1 cellular context compared by ENCODE assay signal in genomic region chr1:204376919-204377799, GRCh38.
A peak's percentile ranks its signal among the peaks of the same experiment; 100 is the strongest.
TF ChIP-seq lines count a peak whose summit lies in the region.

No MANE protein-coding gene starts in this region.

TF ChIP-seq in HepG2, 621 proteins besides CTCF, POLR2A, EP300 and RAD21 (continued from another document and continues in another):
- TF ChIP-seq RELA (CRISPR knock-in tag; IDR thresholded peaks at IDR 0.05) (no peak), TOE1 (CRISPR knock-in tag; IDR thresholded peaks at IDR 0.05) (no peak), ZNF549 (CRISPR knock-in tag; IDR thresholded peaks at IDR 0.05) (no peak), IRX3 (CRISPR knock-in tag; IDR thresholded peaks at IDR 0.05; ENCODE audit: borderline replicate concordance, low read depth) (no peak), ERF (CRISPR knock-in tag; IDR thresholded peaks at IDR 0.05) (no peak), RERE (CRISPR knock-in tag; IDR thresholded peaks at IDR 0.05; ENCODE audit: low read depth) (no peak), ASH2L (IDR thresholded peaks at IDR 0.05; ENCODE audit: insufficient read length, low read depth, low read length) (peak; percentile 12), ZNF619 (CRISPR knock-in tag; IDR thresholded peaks at IDR 0.05) (0 out of 2 replicates have a peak, but pooled peaks have one; percentile 27), JUN (CRISPR knock-in tag; IDR thresholded peaks at IDR 0.05) (0 out of 2 replicates have a peak, but pooled peaks have one; percentile 29), ZNF547 (CRISPR knock-in tag; IDR thresholded peaks at IDR 0.05) (no peak), ZSCAN25 (CRISPR knock-in tag; IDR thresholded peaks at IDR 0.05) (no peak), KDM2A (CRISPR knock-in tag; IDR thresholded peaks at IDR 0.05; ENCODE audit: borderline replicate concordance, low read depth) (peak; percentile 35; the same call in 1 of the 2 replicates), EED (CRISPR knock-in tag; IDR thresholded peaks at IDR 0.05) (0 out of 2 replicates have a peak, but pooled peaks have one; percentile 54), UBTF (CRISPR knock-in tag; IDR thresholded peaks at IDR 0.05) (no peak), ZFP36L1 (CRISPR knock-in tag; IDR thresholded peaks at IDR 0.05) (0 out of 2 replicates have a peak, but pooled peaks have one; percentile 39), HMG20B (CRISPR knock-in tag; conservative IDR thresholded peaks at IDR 0.05) (no peak), TRAFD1 (CRISPR knock-in tag; IDR thresholded peaks at IDR 0.05; ENCODE audit: borderline replicate concordance) (no peak), SIX4 (CRISPR knock-in tag; IDR thresholded peaks at IDR 0.05) (no peak), NR2C2 (CRISPR knock-in tag; IDR thresholded peaks at IDR 0.05; ENCODE audit: borderline replicate concordance) (no peak), ZNF589 (CRISPR knock-in tag; conservative IDR thresholded peaks at IDR 0.05) (no peak), ZNF382 (CRISPR knock-in tag; IDR thresholded peaks at IDR 0.05; ENCODE audit: borderline replicate concordance) (no peak), FOSL2 (CRISPR knock-in tag; IDR thresholded peaks at IDR 0.05) (peak; percentile 73), CBX1 (IDR thresholded peaks at IDR 0.05; ENCODE audit: low read depth) (no peak), HMGA1 (CRISPR knock-in tag; conservative IDR thresholded peaks at IDR 0.05) (no peak), SAFB2 (CRISPR knock-in tag; IDR thresholded peaks at IDR 0.05; ENCODE audit: borderline replicate concordance, low read depth) (no peak), IRF2 (CRISPR knock-in tag; IDR thresholded peaks at IDR 0.05) (no peak), NFE2 (CRISPR knock-in tag; IDR thresholded peaks at IDR 0.05) (no peak), ZNF550 (CRISPR knock-in tag; IDR thresholded peaks at IDR 0.05; ENCODE audit: borderline replicate concordance) (no peak), NCOA5 (CRISPR knock-in tag; IDR thresholded peaks at IDR 0.05) (no peak), GFI1 (CRISPR knock-in tag; IDR thresholded peaks at IDR 0.05; ENCODE audit: borderline replicate concordance) (0 out of 2 replicates have a peak, but pooled peaks have one; percentile 16), RFXANK (CRISPR knock-in tag; IDR thresholded peaks at IDR 0.05) (no peak), ZNF724P (CRISPR knock-in tag; IDR thresholded peaks at IDR 0.05; ENCODE audit: borderline replicate concordance) (peak; percentile 77), ARID5B (CRISPR knock-in tag; IDR thresholded peaks at IDR 0.05) (peak; percentile 52; the same call in 1 of the 2 replicates), ZFX (CRISPR knock-in tag; IDR thresholded peaks at IDR 0.05; ENCODE audit: low read depth) (peak; percentile 14), HNRNPL (IDR thresholded peaks at IDR 0.05; ENCODE audit: low read depth, low read length) (peak; percentile 75), ZBTB38 (CRISPR knock-in tag; IDR thresholded peaks at IDR 0.05) (0 out of 2 replicates have a peak, but pooled peaks have one; percentile 18), SIN3A (IDR thresholded peaks at IDR 0.05; ENCODE audit: borderline replicate concordance, low read depth, low read length) (0 out of 2 replicates have a peak, but pooled peaks have one; percentile 59), CREB1 (IDR thresholded peaks at IDR 0.05) (no peak), CREB1 (CRISPR knock-in tag; IDR thresholded peaks at IDR 0.05) (no peak), YEATS4 (CRISPR knock-in tag; IDR thresholded peaks at IDR 0.05; ENCODE audit: borderline replicate concordance) (peak; percentile 3; the same call in 1 of the 2 replicates), CENPX (CRISPR knock-in tag; IDR thresholded peaks at IDR 0.05) (no peak), TFDP1 (CRISPR knock-in tag; IDR thresholded peaks at IDR 0.05; ENCODE audit: borderline replicate concordance) (peak; percentile 95), SAP130 (CRISPR knock-in tag; IDR thresholded peaks at IDR 0.05; ENCODE audit: low read depth) (peak; percentile 73), ISL2 (CRISPR knock-in tag; IDR thresholded peaks at IDR 0.05) (no peak)
- TF ChIP-seq, protein P1, sequence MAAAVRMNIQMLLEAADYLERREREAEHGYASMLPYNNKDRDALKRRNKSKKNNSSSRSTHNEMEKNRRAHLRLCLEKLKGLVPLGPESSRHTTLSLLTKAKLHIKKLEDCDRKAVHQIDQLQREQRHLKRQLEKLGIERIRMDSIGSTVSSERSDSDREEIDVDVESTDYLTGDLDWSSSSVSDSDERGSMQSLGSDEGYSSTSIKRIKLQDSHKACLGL (CRISPR knock-in tag; IDR thresholded peaks at IDR 0.05) = no peak
- TF ChIP-seq, protein P2, sequence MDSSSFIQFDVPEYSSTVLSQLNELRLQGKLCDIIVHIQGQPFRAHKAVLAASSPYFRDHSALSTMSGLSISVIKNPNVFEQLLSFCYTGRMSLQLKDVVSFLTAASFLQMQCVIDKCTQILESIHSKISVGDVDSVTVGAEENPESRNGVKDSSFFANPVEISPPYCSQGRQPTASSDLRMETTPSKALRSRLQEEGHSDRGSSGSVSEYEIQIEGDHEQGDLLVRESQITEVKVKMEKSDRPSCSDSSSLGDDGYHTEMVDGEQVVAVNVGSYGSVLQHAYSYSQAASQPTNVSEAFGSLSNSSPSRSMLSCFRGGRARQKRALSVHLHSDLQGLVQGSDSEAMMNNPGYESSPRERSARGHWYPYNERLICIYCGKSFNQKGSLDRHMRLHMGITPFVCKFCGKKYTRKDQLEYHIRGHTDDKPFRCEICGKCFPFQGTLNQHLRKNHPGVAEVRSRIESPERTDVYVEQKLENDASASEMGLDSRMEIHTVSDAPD (CRISPR knock-in tag; IDR thresholded peaks at IDR 0.05) = no peak
- TF ChIP-seq, protein P3, sequence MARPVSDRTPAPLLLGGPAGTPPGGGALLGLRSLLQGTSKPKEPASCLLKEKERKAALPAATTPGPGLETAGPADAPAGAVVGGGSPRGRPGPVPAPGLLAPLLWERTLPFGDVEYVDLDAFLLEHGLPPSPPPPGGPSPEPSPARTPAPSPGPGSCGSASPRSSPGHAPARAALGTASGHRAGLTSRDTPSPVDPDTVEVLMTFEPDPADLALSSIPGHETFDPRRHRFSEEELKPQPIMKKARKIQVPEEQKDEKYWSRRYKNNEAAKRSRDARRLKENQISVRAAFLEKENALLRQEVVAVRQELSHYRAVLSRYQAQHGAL (CRISPR knock-in tag; IDR thresholded peaks at IDR 0.05; ENCODE audit: not compliant biosample characterization) = no peak
- TF ChIP-seq, protein P4, sequence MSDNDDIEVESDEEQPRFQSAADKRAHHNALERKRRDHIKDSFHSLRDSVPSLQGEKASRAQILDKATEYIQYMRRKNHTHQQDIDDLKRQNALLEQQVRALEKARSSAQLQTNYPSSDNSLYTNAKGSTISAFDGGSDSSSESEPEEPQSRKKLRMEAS (IDR thresholded peaks at IDR 0.05) = peak; percentile 79
- TF ChIP-seq, protein P5, sequence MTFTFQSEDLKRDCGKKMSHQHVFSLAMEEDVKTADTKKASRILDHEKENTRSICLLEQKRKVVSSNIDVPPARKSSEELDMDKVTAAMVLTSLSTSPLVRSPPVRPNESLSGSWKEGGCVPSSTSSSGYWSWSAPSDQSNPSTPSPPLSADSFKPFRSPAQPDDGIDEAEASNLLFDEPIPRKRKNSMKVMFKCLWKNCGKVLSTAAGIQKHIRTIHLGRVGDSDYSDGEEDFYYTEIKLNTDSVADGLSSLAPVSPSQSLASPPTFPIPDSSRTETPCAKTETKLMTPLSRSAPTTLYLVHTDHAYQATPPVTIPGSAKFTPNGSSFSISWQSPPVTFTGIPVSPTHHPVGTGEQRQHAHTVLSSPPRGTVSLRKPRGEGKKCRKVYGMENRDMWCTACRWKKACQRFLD (CRISPR knock-in tag; IDR thresholded peaks at IDR 0.05; ENCODE audit: borderline replicate concordance) = 0 out of 2 replicates have a peak, but pooled peaks have one; percentile 12
